In genomic region chr11:16468735-16469446, GRCh38 we compare ENCODE assay signal across 23 cellular contexts.
DNase-seq lines count a peak whose midpoint lies in the region; ATAC-seq and TF ChIP-seq lines count a peak whose summit lies in the region.
"Had no signal": no experiment of that assay in that cellular context is flagged by ENCODE, and none has a peak within 500 bp of the region (broad histone marks: within the 10 kb centered on the region; RNA-seq: fewer than 3 reads in every experiment).

No MANE protein-coding gene starts in this region.

- peak in 1 of 2 donors; percentile 21 for TF ChIP-seq EP300 in tibial nerve (IDR thresholded peaks at IDR 0.05)

- BruUV-seq in Calu3 (replicated peaks; lab: Mats Ljungman, UMichigan), result no TSS peak

- H3K4me3 Mint-ChIP-seq in Calu3 (ENCODE audit: low read depth, unreplicated experiment), result no peak overlapping the region
- H3K4me3 Mint-ChIP-seq: CD4-positive, CD25-positive, alpha-beta regulatory T cell; IgD-negative memory B cell had no signal

- H3K36me3 ChIP-seq in tibial nerve, result no peaks in the 10 kb centered on the region
- H3K36me3 ChIP-seq: BE2C, Peyer's patch had no signal

- H3K4me1 ChIP-seq in right cardiac atrium (ENCODE audit: control insufficient read depth, insufficient read depth, low read length) (no peaks in the 10 kb centered on the region), tibial nerve (peaks cover 0 to 14% (median 0%) of the 10 kb centered on the region in 4 donors)
- H3K4me1 ChIP-seq: BE2C, Peyer's patch had no signal

- H3K27ac Mint-ChIP-seq in Calu3 (ENCODE audit: unreplicated experiment), result no peak overlapping the region
- H3K27ac Mint-ChIP-seq: CD4-positive, CD25-positive, alpha-beta regulatory T cell; IgD-negative memory B cell had no signal

- no peaks in the 10 kb centered on the region for H3K4me1 Mint-ChIP-seq in Calu3 (ENCODE audit: low read depth, unreplicated experiment)
- H3K4me1 Mint-ChIP-seq: CD4-positive, CD25-positive, alpha-beta regulatory T cell had no signal

- no peak for TF ChIP-seq POLR2A in tibial nerve (IDR thresholded peaks at IDR 0.05)

- no peaks in the 10 kb centered on the region for H3K27me3 Mint-ChIP-seq in Calu3 (ENCODE audit: unreplicated experiment)
- H3K27me3 Mint-ChIP-seq: IgD-negative memory B cell had no signal

- peak; percentile 71 for ATAC-seq in Right ventricle myocardium superior (ENCODE audit: poor library complexity)
- peak; percentile 39 to 54 for ATAC-seq in right cardiac atrium
- ATAC-seq in sciatic nerve, result peak; percentile 41

- H3K27ac ChIP-seq in right cardiac atrium (ENCODE audit: low read length) (no peak overlapping the region), tibial nerve (peak overlapping the region in 2 of 4 donors; percentile 49 to 54)
- H3K27ac ChIP-seq: GM23248, Peyer's patch had no signal

- peaks cover 3% of the 10 kb centered on the region for H3K9me3 Mint-ChIP-seq in Calu3 (ENCODE audit: low read depth, unreplicated experiment)

- intact Hi-C loops in Right ventricle myocardium superior (cut with DNase I) (no loop called here), cardiac septum (cut with DNase I) (no loop called here), right cardiac atrium (cut with DNase I) (no loop called here), sciatic nerve (cut with DNase I) (no loop called here), Calu3 (cut with micrococcal nuclease; ENCODE audit: unreplicated experiment) (no loop called here)

- WGBS in right cardiac atrium, result 83% methylated on average over 5 of the region's 5 CpGs
- WGBS in tibial nerve, 2 donors, result 84 to 87% methylated on average over 5 of the region's 5 CpGs

- CTCF ChIA-PET in Calu3 (lab: Charles Lee), result no interaction called here

- no peaks in the 10 kb centered on the region for H3K36me3 Mint-ChIP-seq in Calu3 (ENCODE audit: insufficient read depth, unreplicated experiment)
- H3K36me3 Mint-ChIP-seq: CD4-positive, CD25-positive, alpha-beta regulatory T cell; IgD-negative memory B cell had no signal

- H3K9me3 ChIP-seq in right cardiac atrium (ENCODE audit: control insufficient read depth, low read length) (no peaks in the 10 kb centered on the region), tibial nerve (no peaks in the 10 kb centered on the region)
- H3K9me3 ChIP-seq: BE2C, Peyer's patch had no signal

- H3K27me3 ChIP-seq in right cardiac atrium (ENCODE audit: control insufficient read depth, insufficient read depth), result no peaks in the 10 kb centered on the region
- no peaks in the 10 kb centered on the region for H3K27me3 ChIP-seq in tibial nerve
- H3K27me3 ChIP-seq: BE2C, Peyer's patch had no signal

- TF ChIP-seq CTCF in tibial nerve (IDR thresholded peaks at IDR 0.05), result no peak
- TF ChIP-seq CTCF in Calu3 (IDR thresholded peaks at IDR 0.05; ENCODE audit: unreplicated experiment), result no peak

- no peak for DNase-seq in Right ventricle myocardium superior
- DNase-seq in cardiac septum (ENCODE audit: low spot score), result no peak
- no peak for DNase-seq in right cardiac atrium
- DNase-seq in sciatic nerve (ENCODE audit: low spot score), result no peak
- no peak for DNase-seq in dedifferentiated amniotic fluid mesenchymal stem cell (ENCODE audit: extremely low spot score)
- DNase-seq in tibial nerve (ENCODE audit: low spot score in 2 of 2), result no peak
- no peak for DNase-seq in Calu3
- DNase-seq: BE2C; CD4-positive, CD25-positive, alpha-beta regulatory T cell; COR-L47; DMS153; GDM1; GM23248; HCEC 1CT; Kasumi-1; MM.1S; NCI-H1092 treated with DMSO at 0.1 percent for 48 hours; NCI-H1694; NCI-H2081 treated with DMSO at 0.1 percent for 48 hours; NK-92 treated with Interleukin-12 subunit alpha and Interleukin-12 subunit beta, amount 100 ng/mL, for 24 hours; Peyer's patch; SHP77 had no signal

- H3K4me3 ChIP-seq in right cardiac atrium (ENCODE audit: low read length) (no peak overlapping the region), tibial nerve (no peak overlapping the region)
- H3K4me3 ChIP-seq: GM23248, Peyer's patch had no signal
